1 cellular context compared by ENCODE assay signal in genomic region chr16:30948087-30948955, GRCh38.
TF ChIP-seq lines count a peak whose summit lies in the region.

No MANE protein-coding gene starts in this region.

TF ChIP-seq in HepG2, 621 proteins besides CTCF, POLR2A, EP300 and RAD21 (continued from another document and continues in another):
- TF ChIP-seq ZNF362 (CRISPR knock-in tag; IDR thresholded peaks at IDR 0.05; ENCODE audit: borderline replicate concordance) = no peak
- no peak for TF ChIP-seq TOPORS (CRISPR knock-in tag; IDR thresholded peaks at IDR 0.05)
- no peak for TF ChIP-seq HNRNPLL (IDR thresholded peaks at IDR 0.05; ENCODE audit: low read depth, low read length, poor library complexity, severe bottlenecking)
- no peak for TF ChIP-seq TP53 (CRISPR knock-in tag; conservative IDR thresholded peaks at IDR 0.05)
- no peak for TF ChIP-seq SRSF4 (IDR thresholded peaks at IDR 0.05; ENCODE audit: low read depth, low read length, poor library complexity, severe bottlenecking)
- no peak for TF ChIP-seq ZNF562 (CRISPR knock-in tag; IDR thresholded peaks at IDR 0.05; ENCODE audit: borderline replicate concordance)
- TF ChIP-seq NFRKB (IDR thresholded peaks at IDR 0.05) = no peak
- no peak for TF ChIP-seq ZXDC (CRISPR knock-in tag; IDR thresholded peaks at IDR 0.05)
- TF ChIP-seq SYNCRIP (IDR thresholded peaks at IDR 0.05; ENCODE audit: insufficient read depth, low read depth, low read length) = no peak
- TF ChIP-seq SMAD3 (CRISPR knock-in tag; IDR thresholded peaks at IDR 0.05) = no peak
- no peak for TF ChIP-seq ARID5B (CRISPR knock-in tag; IDR thresholded peaks at IDR 0.05)
- TF ChIP-seq HIC2 (CRISPR knock-in tag; IDR thresholded peaks at IDR 0.05; ENCODE audit: low read depth) = no peak
- no peak for TF ChIP-seq ATF5 (CRISPR knock-in tag; IDR thresholded peaks at IDR 0.05; ENCODE audit: low read depth)
- TF ChIP-seq ZNF891 (CRISPR knock-in tag; IDR thresholded peaks at IDR 0.05) = no peak
- TF ChIP-seq NCOR1 (IDR thresholded peaks at IDR 0.05; ENCODE audit: borderline replicate concordance, low read length) = no peak
- TF ChIP-seq ZNF672 (CRISPR knock-in tag; IDR thresholded peaks at IDR 0.05) = no peak
- TF ChIP-seq SIX1 (CRISPR knock-in tag; IDR thresholded peaks at IDR 0.05; ENCODE audit: borderline replicate concordance) = no peak
- 0 out of 2 replicates have a peak, but pooled peaks have one; percentile 31 for TF ChIP-seq ZNF44 (CRISPR knock-in tag; IDR thresholded peaks at IDR 0.05)
- no peak for TF ChIP-seq CENPT (CRISPR knock-in tag; IDR thresholded peaks at IDR 0.05; ENCODE audit: low read depth)
- TF ChIP-seq ZBTB25 (CRISPR knock-in tag; IDR thresholded peaks at IDR 0.05) = no peak
- no peak for TF ChIP-seq PHF8 (CRISPR knock-in tag; IDR thresholded peaks at IDR 0.05)
- TF ChIP-seq SOX6 (IDR thresholded peaks at IDR 0.05) = no peak
- TF ChIP-seq SOX6 (CRISPR knock-in tag; IDR thresholded peaks at IDR 0.05) = peak; percentile 11
- no peak for TF ChIP-seq ZNF788 (CRISPR knock-in tag; IDR thresholded peaks at IDR 0.05; ENCODE audit: borderline replicate concordance)
- no peak for TF ChIP-seq PRDM15 (CRISPR knock-in tag; IDR thresholded peaks at IDR 0.05)
- TF ChIP-seq ZMYM4 (CRISPR knock-in tag; IDR thresholded peaks at IDR 0.05) = no peak
- TF ChIP-seq MED8 (CRISPR knock-in tag; IDR thresholded peaks at IDR 0.05; ENCODE audit: insufficient replicate concordance) = no peak
- TF ChIP-seq GTF2F1 (IDR thresholded peaks at IDR 0.05; ENCODE audit: low read length) = no peak
- no peak for TF ChIP-seq PLSCR1 (CRISPR knock-in tag; IDR thresholded peaks at IDR 0.05; ENCODE audit: borderline replicate concordance)
- peak; percentile 45 for TF ChIP-seq ASH2L (IDR thresholded peaks at IDR 0.05; ENCODE audit: insufficient read length, low read depth, low read length)
- no peak for TF ChIP-seq TFE3 (CRISPR knock-in tag; IDR thresholded peaks at IDR 0.05)
- TF ChIP-seq DRAP1 (CRISPR knock-in tag; IDR thresholded peaks at IDR 0.05) = no peak
- no peak for TF ChIP-seq NR1H2 (CRISPR knock-in tag; IDR thresholded peaks at IDR 0.05; ENCODE audit: borderline replicate concordance, low read depth)
- no peak for TF ChIP-seq TBX3 (IDR thresholded peaks at IDR 0.05; ENCODE audit: borderline replicate concordance)
- no peak for TF ChIP-seq ZSCAN9 (CRISPR knock-in tag; IDR thresholded peaks at IDR 0.05; ENCODE audit: borderline replicate concordance)
- TF ChIP-seq GABPA (IDR thresholded peaks at IDR 0.05; ENCODE audit: low read depth, low read length) = no peak
- TF ChIP-seq GABPA (CRISPR knock-in tag; IDR thresholded peaks at IDR 0.05; ENCODE audit: low read depth) = no peak
- peak; percentile 67; the same call in 1 of the 2 replicates for TF ChIP-seq ZBTB33 (CRISPR knock-in tag; IDR thresholded peaks at IDR 0.05)
- TF ChIP-seq CBFB (CRISPR knock-in tag; IDR thresholded peaks at IDR 0.05) = no peak
- peak; percentile 16 for TF ChIP-seq PHF5A (CRISPR knock-in tag; IDR thresholded peaks at IDR 0.05; ENCODE audit: low read depth, unreplicated experiment)
- TF ChIP-seq RBM39 (IDR thresholded peaks at IDR 0.05; ENCODE audit: low read depth, low read length, poor library complexity, severe bottlenecking) = no peak
